Comparison of ENCODE assay signal across 17 cellular contexts in genomic region chr21:33301632-33302002, GRCh38. TPM values are rescaled to one million over a fixed set of nuclear protein-coding genes. Genes with fewer than 3 reads are reported as not detected.
DNase-seq lines count a peak whose midpoint lies in the region; ATAC-seq, FAIRE-seq and TF ChIP-seq lines count a peak whose summit lies in the region.
"Had no signal": no experiment of that assay in that cellular context is flagged by ENCODE, and none has a peak within 500 bp of the region (broad histone marks: within the 10 kb centered on the region; RNA-seq: fewer than 3 reads in every experiment).

No MANE protein-coding gene starts in this region.

- in situ Hi-C loops in HepG2 (cut with HindIII; ENCODE audit: extremely low pct_ligation_motif_present, low pct_unique_long_range_greater_than_20kb): no loop called here

- H3K27ac ChIP-seq in liver (ENCODE audit: low read depth in 1 of 2, low read length in 2 of 2) (peak overlapping the region; percentile 65 to 77), HepG2 (ENCODE audit: extremely low read length, insufficient read depth, low read length) (no peak overlapping the region), pancreas (peak overlapping the region; percentile 1 to 82 (median 42))
- H3K27ac ChIP-seq: ovary, SJSA1 had no signal

- H3K36me3 Mint-ChIP-seq in dendritic cell treated with granulocyte-macrophage colony-stimulating factor and Interleukin-4, amounts not matched to agents 40 ng/mL and 50 ng/mL, for 4 days (ENCODE audit: low read depth): peaks cover 13% of the 10 kb centered on the region

- H3K4me1 Mint-ChIP-seq in dendritic cell treated with granulocyte-macrophage colony-stimulating factor and Interleukin-4, amounts not matched to agents 40 ng/mL and 50 ng/mL, for 4 days (ENCODE audit: low read depth): peaks cover 91% of the 10 kb centered on the region

- no peak for TF ChIP-seq CTCF in liver (IDR thresholded peaks at IDR 0.05; ENCODE audit: low read depth, low read length, missing input control)
- no peak for TF ChIP-seq CTCF in HepG2 (CRISPR knock-in tag; IDR thresholded peaks at IDR 0.05)
- no peak for TF ChIP-seq CTCF in pancreas (IDR thresholded peaks at IDR 0.05)
- TF ChIP-seq CTCF in GM10248 (IDR thresholded peaks at IDR 0.05; ENCODE audit: control extremely low read depth, extremely low read depth, low read depth, missing control alignments): no peak

- FAIRE-seq in HepG2 (lab: Jason Lieb, UNC) (no peak), pancreas (lab: Jason Lieb, UNC) (no peak)
- FAIRE-seq: colon, urothelium cell line had no signal

- POLR2A ChIA-PET in HepG2 (lab: Yijun Ruan, JAX) (no interaction called here), GM10248 (lab: Yijun Ruan, JAX) (no interaction called here)

- H3K4me3 ChIP-seq in liver (ENCODE audit: low read depth in 1 of 3, low read length in 3 of 3): no peak overlapping the region
- H3K4me3 ChIP-seq in HepG2 (replicated peaks in 1 of 3; ENCODE audit: insufficient read depth in 1 of 3, low read depth in 2 of 3, low read length in 3 of 3): no peak overlapping the region
- no peak overlapping the region for H3K4me3 ChIP-seq in pancreas
- H3K4me3 ChIP-seq: ovary, SJSA1 had no signal

- H3K79me2 ChIP-seq in HepG2 (ENCODE audit: insufficient read depth, low read length): no peaks in the 10 kb centered on the region

- intact Hi-C loops in HepG2 (cut with micrococcal nuclease; ENCODE audit: unreplicated experiment) (no loop called here), pancreas (cut with DNase I) (no loop called here)
- intact Hi-C loops in dendritic cell treated with granulocyte-macrophage colony-stimulating factor and Interleukin-4, amounts not matched to agents 40 ng/mL and 50 ng/mL, for 4 days (cut with micrococcal nuclease): loop anchor here (1.0 kb wide), 2 partner anchors 23 to 102 kb away; partner anchors contain the start of gene IFNAR1

- H3K9me3 ChIP-seq in liver (ENCODE audit: control insufficient read depth in 4 of 4, low read length in 3 of 4) (no peaks in the 10 kb centered on the region), HepG2 (ENCODE audit: low read length) (no peaks in the 10 kb centered on the region), pancreas (no peaks in the 10 kb centered on the region)
- H3K9me3 ChIP-seq: ovary, SJSA1 had no signal

- H3K9me3 Mint-ChIP-seq in dendritic cell treated with granulocyte-macrophage colony-stimulating factor and Interleukin-4, amounts not matched to agents 40 ng/mL and 50 ng/mL, for 4 days: no peaks in the 10 kb centered on the region

- H3K36me3 ChIP-seq in liver (ENCODE audit: control insufficient read depth in 4 of 4, insufficient read depth in 3 of 4, low read depth in 1 of 4, low read length in 3 of 4) (peaks cover 0 to 3% (median 0%) of the 10 kb centered on the region in 4 donors), HepG2 (replicated peaks in 1 of 2; ENCODE audit: control insufficient read depth in 1 of 2, insufficient read depth in 2 of 2, low read length in 2 of 2) (peaks cover 0 to under 1% of the 10 kb centered on the region in 2 experiments; a peak in 1 of 5 replicates), pancreas (no peaks in the 10 kb centered on the region)
- H3K36me3 ChIP-seq: ovary had no signal

- no peak overlapping the region for H2AFZ ChIP-seq in HepG2 (ENCODE audit: low read length)

- peak overlapping the region; percentile 96 for H3K27ac Mint-ChIP-seq in dendritic cell treated with granulocyte-macrophage colony-stimulating factor and Interleukin-4, amounts not matched to agents 40 ng/mL and 50 ng/mL, for 4 days

- no peaks in the 10 kb centered on the region for H3K27me3 ChIP-seq in liver (ENCODE audit: control insufficient read depth in 4 of 4, insufficient read depth in 4 of 4, low read length in 3 of 4)
- H3K27me3 ChIP-seq in HepG2 (ENCODE audit: control insufficient read depth in 1 of 2, insufficient read depth in 2 of 2, low read length in 2 of 2): no peaks in the 10 kb centered on the region
- no peaks in the 10 kb centered on the region for H3K27me3 ChIP-seq in pancreas
- H3K27me3 ChIP-seq: ovary, SJSA1 had no signal

- no peak overlapping the region for H3K4me2 ChIP-seq in HepG2 (ENCODE audit: low read depth, low read length)

- no TSS peak for BruUV-seq in HepG2 (replicated peaks; lab: Mats Ljungman, UMichigan)

- TF ChIP-seq POLR2A in HepG2 (IDR thresholded peaks at IDR 0.05; ENCODE audit: insufficient read depth in 1 of 2, low read depth in 2 of 2, low read length in 2 of 2): no peak

- TF ChIP-seq EP300 in HepG2 (IDR thresholded peaks at IDR 0.05; ENCODE audit: low read depth in 2 of 2, low read length in 2 of 2): no peak
- TF ChIP-seq EP300 in HepG2 (CRISPR knock-in tag; IDR thresholded peaks at IDR 0.05; ENCODE audit: borderline replicate concordance): no peak

- peaks cover 18 to 34% (median 22%) of the 10 kb centered on the region in 4 donors for H3K4me1 ChIP-seq in liver (ENCODE audit: control insufficient read depth in 4 of 4, insufficient read depth in 4 of 4, low read length in 3 of 4)
- H3K4me1 ChIP-seq in HepG2 (ENCODE audit: insufficient read depth, low read length): peaks cover 53% of the 10 kb centered on the region
- peaks cover 0 to 14% (median 9%) of the 10 kb centered on the region in 3 donors for H3K4me1 ChIP-seq in pancreas

- CTCF ChIA-PET in HepG2 (lab: Yijun Ruan, JAX; ENCODE audit: low intra/inter-chr PET ratio, low total read pairs) (no interaction called here), GM10248 (lab: Yijun Ruan, JAX) (interaction anchor here (0.8 to 1.7 kb wide), 3 partner anchors 12 to 104 kb away, joined by 3 read pairs; no protein-coding TSS in a partner anchor)

- no peaks in the 10 kb centered on the region for H3K27me3 Mint-ChIP-seq in dendritic cell treated with granulocyte-macrophage colony-stimulating factor and Interleukin-4, amounts not matched to agents 40 ng/mL and 50 ng/mL, for 4 days

- no peaks in the 10 kb centered on the region for H4K20me1 ChIP-seq in HepG2 (ENCODE audit: insufficient read depth, low read length)

- DNase-seq in HepG2 (ENCODE audit: low spot score) (no peak), pancreas (no peak), GM10248 (ENCODE audit: extremely low spot score) (no peak)
- DNase-seq: activated CD4-positive, alpha-beta T cell treated with anti-CD3 and anti-CD28 coated beads, Interleukin-2, amount 50 U/mL, for 48 hours; activated naive CD4-positive, alpha-beta T cell treated with anti-CD3 and anti-CD28 coated beads, Interleukin-2, amount 50 U/mL, for 16 hours; NCI-H1048; NCI-H524; ovary; stimulated activated CD4-positive, alpha-beta T cell treated with anti-CD3 and anti-CD28 coated beads, Interleukin-4, amount 100 ng/mL, for 4 hours had no signal

- 86% methylated on average over 2 of the region's 2 CpGs for WGBS in liver
- 100% methylated on average over 2 of the region's 2 CpGs for WGBS in HepG2 (ENCODE audit: low lambda C conversion rate)
- 96 to 97% methylated on average over 2 of the region's 2 CpGs for WGBS in pancreas, 2 donors

- ATAC-seq in HepG2: no peak
- no peak for ATAC-seq in pancreas
- no peak for ATAC-seq in GM19035 (IDR thresholded peaks at IDR 0.05; ENCODE audit: unreplicated experiment)
- no peak for ATAC-seq in GM18873 (IDR thresholded peaks at IDR 0.05; ENCODE audit: low FRiP score, unreplicated experiment)
- ATAC-seq in HG03045 (IDR thresholded peaks at IDR 0.05; ENCODE audit: unreplicated experiment): no peak

- peak overlapping the region; percentile 59 for H3K4me3 Mint-ChIP-seq in dendritic cell treated with granulocyte-macrophage colony-stimulating factor and Interleukin-4, amounts not matched to agents 40 ng/mL and 50 ng/mL, for 4 days

- H3K9ac ChIP-seq in liver (ENCODE audit: low read depth in 1 of 2, low read length in 2 of 2) (no peak overlapping the region), HepG2 (ENCODE audit: insufficient read depth, low read depth, low read length) (no peak overlapping the region)

- TF ChIP-seq RAD21 in liver (IDR thresholded peaks at IDR 0.05) (no peak), HepG2 (CRISPR knock-in tag; IDR thresholded peaks at IDR 0.05) (no peak)

RNA-seq across cellular contexts. Expression of gene IFNAR1, which starts 23.2 kb away (rescaled TPM):
- 10 to 100 TPM; 31.1 to 39.5 TPM for total RNA-seq in liver
- polyA plus RNA-seq in liver: 10 to 100 TPM; 52.8 to 54.3 TPM
- total RNA-seq in HepG2 (2016; rRNA removed; fragmentation: Illumina TruSeq; extraction: Trizol): 9.3 and 11.2 TPM in 2 replicates
- 1.5 and 1.9 TPM in 2 replicates for total RNA-seq in HepG2 (2016; cell fraction: cytosol; rRNA removed; fragmentation: Illumina TruSeq; extraction: Trizol; ENCODE audit: low read depth)
- total RNA-seq in HepG2 (2016; cell fraction: insoluble cytoplasmic fraction; rRNA removed; fragmentation: Illumina TruSeq; extraction: Trizol): 9.5 and 10.0 TPM in 2 replicates
- total RNA-seq in HepG2 (2016; cell fraction: membrane; rRNA removed; fragmentation: Illumina TruSeq; extraction: Trizol): 7.9 and 9.1 TPM in 2 replicates
- 13.0 and 14.3 TPM in 2 replicates for total RNA-seq in HepG2 (2016; cell fraction: nucleus; rRNA removed; fragmentation: Illumina TruSeq; extraction: Trizol)
- polyA plus RNA-seq in HepG2 (2011; rRNA removed): 6.7 and 6.9 TPM in 2 replicates
- 4.7 and 8.7 TPM in 2 replicates for polyA plus RNA-seq in HepG2 (2011; cell fraction: cytosol; rRNA removed)
- polyA plus RNA-seq in HepG2 (2011; cell fraction: nucleus; rRNA removed): 2.7 and 2.9 TPM in 2 replicates
- polyA plus RNA-seq in HepG2 (2012): 17.0 and 23.0 TPM in 2 replicates
- 7.3 and 7.9 TPM in 2 replicates for polyA plus RNA-seq in HepG2 (2016; cell fraction: cytosol; fragmentation: Illumina TruSeq; extraction: Trizol; ENCODE audit: low read depth)
- 12.1 and 14.2 TPM in 2 replicates for polyA plus RNA-seq in HepG2 (2016; cell fraction: insoluble cytoplasmic fraction; fragmentation: Illumina TruSeq; extraction: Trizol; ENCODE audit: low read depth)
- polyA plus RNA-seq in HepG2 (2016; cell fraction: membrane; fragmentation: Illumina TruSeq; extraction: Trizol; ENCODE audit: low read depth): 9.1 and 10.7 TPM in 2 replicates
- polyA plus RNA-seq in HepG2 (2016; cell fraction: nucleus; fragmentation: Illumina TruSeq; extraction: Trizol; ENCODE audit: insufficient read depth, low read depth): 14.6 and 15.2 TPM in 2 replicates
- polyA minus RNA-seq in HepG2 (2011; rRNA and poly(A)+ RNA removed; ENCODE audit: low replicate concordance): 15.8 and 22.3 TPM in 2 replicates
- 14.0 and 18.3 TPM in 2 replicates for polyA minus RNA-seq in HepG2 (2011; cell fraction: cytosol; rRNA and poly(A)+ RNA removed)
- 17.0 and 22.1 TPM in 2 replicates for polyA minus RNA-seq in HepG2 (2011; cell fraction: nucleus; rRNA and poly(A)+ RNA removed)
- total RNA-seq in pancreas: 10 to 100 TPM; 21.4 to 48.5 (median 27.6) TPM
- polyA plus RNA-seq in pancreas: 1 to 10 TPM; 7.5 to 9.6 TPM

RNA-seq across cellular contexts. Expression of gene IL10RB, which starts 35.5 kb away (rescaled TPM):
- total RNA-seq in liver: 10 to 100 TPM; 19.2 to 22.1 TPM
- 10 to 100 TPM; 16.1 to 18.5 TPM for polyA plus RNA-seq in liver
- total RNA-seq in HepG2 (2016; rRNA removed; fragmentation: Illumina TruSeq; extraction: Trizol): 10.7 and 17.4 TPM in 2 replicates
- total RNA-seq in HepG2 (2016; cell fraction: cytosol; rRNA removed; fragmentation: Illumina TruSeq; extraction: Trizol; ENCODE audit: low read depth): 6.5 and 7.9 TPM in 2 replicates
- 11.7 and 17.3 TPM in 2 replicates for total RNA-seq in HepG2 (2016; cell fraction: insoluble cytoplasmic fraction; rRNA removed; fragmentation: Illumina TruSeq; extraction: Trizol)
- total RNA-seq in HepG2 (2016; cell fraction: membrane; rRNA removed; fragmentation: Illumina TruSeq; extraction: Trizol): 13.3 and 14.5 TPM in 2 replicates
- total RNA-seq in HepG2 (2016; cell fraction: nucleus; rRNA removed; fragmentation: Illumina TruSeq; extraction: Trizol): 13.1 and 13.5 TPM in 2 replicates
- polyA plus RNA-seq in HepG2 (2011; rRNA removed): 18.2 and 19.1 TPM in 2 replicates
- polyA plus RNA-seq in HepG2 (2011; cell fraction: cytosol; rRNA removed): 15.4 and 21.8 TPM in 2 replicates
- 5.0 and 8.8 TPM in 2 replicates for polyA plus RNA-seq in HepG2 (2011; cell fraction: nucleus; rRNA removed)
- 10.7 and 14.3 TPM in 2 replicates for polyA plus RNA-seq in HepG2 (2012)
- polyA plus RNA-seq in HepG2 (2016; cell fraction: cytosol; fragmentation: Illumina TruSeq; extraction: Trizol; ENCODE audit: low read depth): 7.2 and 7.5 TPM in 2 replicates
- 9.4 and 9.8 TPM in 2 replicates for polyA plus RNA-seq in HepG2 (2016; cell fraction: insoluble cytoplasmic fraction; fragmentation: Illumina TruSeq; extraction: Trizol; ENCODE audit: low read depth)
- polyA plus RNA-seq in HepG2 (2016; cell fraction: membrane; fragmentation: Illumina TruSeq; extraction: Trizol; ENCODE audit: low read depth): 10.5 and 10.9 TPM in 2 replicates
- 18.7 and 19.3 TPM in 2 replicates for polyA plus RNA-seq in HepG2 (2016; cell fraction: nucleus; fragmentation: Illumina TruSeq; extraction: Trizol; ENCODE audit: insufficient read depth, low read depth)
- polyA minus RNA-seq in HepG2 (2011; rRNA and poly(A)+ RNA removed; ENCODE audit: low replicate concordance): 31.7 and 32.4 TPM in 2 replicates
- 11.4 and 11.6 TPM in 2 replicates for polyA minus RNA-seq in HepG2 (2011; cell fraction: cytosol; rRNA and poly(A)+ RNA removed)
- polyA minus RNA-seq in HepG2 (2011; cell fraction: nucleus; rRNA and poly(A)+ RNA removed): 9.3 and 10.9 TPM in 2 replicates
- 10 to 100 TPM; 11.9 to 25.1 (median 14.8) TPM for total RNA-seq in pancreas
- 10 to 100 TPM; 12.2 to 14.8 TPM for polyA plus RNA-seq in pancreas
